ENCODE assay signal across 27 cellular contexts in the genomic region with DNA sequence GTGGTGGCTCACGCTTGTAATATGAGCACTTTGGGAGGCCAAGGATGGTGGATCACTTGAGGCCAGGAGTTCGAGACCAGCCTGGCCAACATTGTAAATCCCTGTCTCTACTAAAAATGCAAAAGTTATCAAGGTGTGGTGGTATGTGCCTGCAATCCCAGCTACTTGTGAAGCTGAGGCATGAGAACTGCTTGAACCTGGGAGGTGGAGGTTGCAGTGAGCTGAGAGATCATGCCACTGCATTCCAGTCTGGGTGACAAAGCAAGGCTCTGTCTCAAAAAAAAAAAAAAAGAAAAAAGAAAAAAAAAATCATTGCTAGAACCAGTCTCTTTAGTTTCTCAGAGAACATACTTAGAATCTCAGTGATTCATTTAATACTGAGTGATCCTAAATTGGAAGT.
DNase-seq lines count a peak whose midpoint lies in the region; ATAC-seq, FAIRE-seq and TF ChIP-seq lines count a peak whose summit lies in the region.
"Had no signal": no experiment of that assay in that cellular context is flagged by ENCODE, and none has a peak within 500 bp of the region (broad histone marks: within the 10 kb centered on the region; RNA-seq: fewer than 3 reads in every experiment).

No MANE protein-coding gene starts in this region.

- H3K27me3 ChIP-seq in astrocyte (ENCODE audit: insufficient read depth, low read length) (no peaks in the 10 kb centered on the region), keratinocyte (ENCODE audit: control insufficient read depth, extremely low read depth, insufficient read depth, low read length) (no peaks in the 10 kb centered on the region)

- H3K4me3 ChIP-seq in astrocyte (ENCODE audit: insufficient read depth, low read depth, low read length) (no peak overlapping the region), keratinocyte (ENCODE audit: control insufficient read depth in 2 of 3, extremely low read depth in 1 of 3, insufficient read depth in 2 of 3, low read depth in 1 of 3, low read length in 3 of 3) (no peak overlapping the region)
- H3K4me3 ChIP-seq: PC-9 had no signal

- H3K27me3 Mint-ChIP-seq in HFFc6 (ENCODE audit: insufficient read depth) (no peaks in the 10 kb centered on the region), astrocyte (ENCODE audit: low read depth, unreplicated experiment) (no peaks in the 10 kb centered on the region)
- H3K27me3 Mint-ChIP-seq: B cell had no signal

- dilution Hi-C loops in keratinocyte (cut with MboI; ENCODE audit: extremely low pct_ligation_motif_present, low sequenced_read_pairs): no loop called here

- no peaks in the 10 kb centered on the region for H3K4me1 ChIP-seq in astrocyte (ENCODE audit: insufficient read depth, low read length)
- no peaks in the 10 kb centered on the region for H3K4me1 ChIP-seq in keratinocyte (ENCODE audit: control insufficient read depth, extremely low read depth, insufficient read depth, low read length)
- H3K4me1 ChIP-seq: Caco-2 had no signal

- H3K27ac ChIP-seq in astrocyte (ENCODE audit: low read depth, low read length): no peak overlapping the region
- H3K27ac ChIP-seq in keratinocyte (ENCODE audit: control insufficient read depth, insufficient read depth, low read length): no peak overlapping the region
- H3K27ac ChIP-seq: C4-2B, PC-9 had no signal

- H3K79me2 ChIP-seq in astrocyte (ENCODE audit: insufficient read depth, low read length) (no peaks in the 10 kb centered on the region), keratinocyte (ENCODE audit: control insufficient read depth, insufficient read depth, low read length) (no peaks in the 10 kb centered on the region)

- H3K9me3 ChIP-seq in astrocyte (ENCODE audit: insufficient read depth, low read depth, low read length): no peaks in the 10 kb centered on the region
- no peaks in the 10 kb centered on the region for H3K9me3 ChIP-seq in keratinocyte (ENCODE audit: control insufficient read depth, low read depth, low read length)
- H3K9me3 ChIP-seq: Caco-2 had no signal

- peak overlapping the region; percentile 61 for H3K27ac Mint-ChIP-seq in HFFc6
- peak overlapping the region; percentile 81 for H3K27ac Mint-ChIP-seq in astrocyte (ENCODE audit: unreplicated experiment)
- H3K27ac Mint-ChIP-seq: B cell; CD8-positive, alpha-beta T cell had no signal

- FAIRE-seq in astrocyte (lab: Jason Lieb, UNC) (no peak), keratinocyte (lab: Jason Lieb, UNC) (no peak)
- FAIRE-seq: GM12892, GM19239, H54 had no signal

- no peak overlapping the region for H3K4me3 Mint-ChIP-seq in HFFc6
- H3K4me3 Mint-ChIP-seq in astrocyte (ENCODE audit: unreplicated experiment): no peak overlapping the region
- H3K4me3 Mint-ChIP-seq: B cell; CD8-positive, alpha-beta T cell had no signal

- H3K9ac ChIP-seq in astrocyte (ENCODE audit: low read length): no peak overlapping the region
- no peak overlapping the region for H3K9ac ChIP-seq in keratinocyte (ENCODE audit: control insufficient read depth, extremely low read depth, insufficient read depth, low read length)

- DNase-seq in HFFc6 (no peak), astrocyte (ENCODE audit: low read depth) (no peak), keratinocyte (ENCODE audit: low read depth, low spot score) (peak; percentile 33), renal cortical epithelial cell (ENCODE audit: low read depth) (peak; percentile 54), NCI-H2196 treated with DMSO at 0.1 percent for 48 hours (lab: John Stamatoyannopoulos, UW; ENCODE audit: unreplicated experiment) (no peak), hypothalamus (lab: John Stamatoyannopoulos, UW) (no peak), NCI-H1048 (lab: John Stamatoyannopoulos, UW) (no peak)
- DNase-seq: Caco-2; CD8-positive, alpha-beta T cell; EL; KG1; MM.1S; NCI-H1417; NCI-H1694 treated with DMSO at 0.1 percent for 48 hours; NCI-H2081 treated with DMSO at 0.1 percent for 48 hours; NCI-H2171; NCI-H345; NCI-H524; NCI-H774; PC-9 had no signal

- H3K36me3 Mint-ChIP-seq in HFFc6 (ENCODE audit: low read depth): 0 out of 2 replicates have a peak, but pooled peaks cover 7% of the 10 kb centered on the region
- H3K36me3 Mint-ChIP-seq in astrocyte (ENCODE audit: low read depth, unreplicated experiment): peaks cover 8% of the 10 kb centered on the region

- H3K9me3 Mint-ChIP-seq in HFFc6 (no peaks in the 10 kb centered on the region), astrocyte (ENCODE audit: unreplicated experiment) (peaks cover 4% of the 10 kb centered on the region)
- H3K9me3 Mint-ChIP-seq: CD8-positive, alpha-beta T cell had no signal

- no peaks in the 10 kb centered on the region for H3K36me3 ChIP-seq in astrocyte (ENCODE audit: insufficient read depth, low read length)
- H3K36me3 ChIP-seq in keratinocyte (ENCODE audit: control insufficient read depth in 2 of 2, extremely low read depth in 1 of 2, insufficient read depth in 2 of 2, low read length in 2 of 2): no peaks in the 10 kb centered on the region

- TF ChIP-seq CTCF in HFFc6 (IDR thresholded peaks at IDR 0.05) (no peak), astrocyte (IDR thresholded peaks at IDR 0.05; ENCODE audit: insufficient read depth, low read depth, low read length) (no peak), keratinocyte (optimal IDR thresholded peaks at IDR 0.05 in 1 of 3, IDR thresholded peaks at IDR 0.05 in 1 of 3, conservative IDR thresholded peaks at IDR 0.05 in 1 of 3; ENCODE audit: extremely low read depth in 1 of 3, insufficient read depth in 2 of 3, low read length in 3 of 3) (no peak)

- H2AFZ ChIP-seq in astrocyte (ENCODE audit: low read depth, low read length) (no peak overlapping the region), keratinocyte (ENCODE audit: control insufficient read depth, low read length) (no peak overlapping the region)
- H2AFZ ChIP-seq: PC-9 had no signal

- ATAC-seq in HG02759 (IDR thresholded peaks at IDR 0.05; ENCODE audit: unreplicated experiment): no peak
- ATAC-seq: CD8-positive, alpha-beta T cell; Right ventricle myocardium inferior had no signal

- H4K20me1 ChIP-seq in astrocyte (ENCODE audit: insufficient read depth, low read length): no peaks in the 10 kb centered on the region
- no peaks in the 10 kb centered on the region for H4K20me1 ChIP-seq in keratinocyte (ENCODE audit: control insufficient read depth, extremely low read depth, insufficient read depth, low read length)

- H3K9me1 ChIP-seq in keratinocyte (ENCODE audit: control insufficient read depth, extremely low read depth, insufficient read depth, low read length): no peaks in the 10 kb centered on the region

- H3K4me1 Mint-ChIP-seq in HFFc6 (ENCODE audit: low read depth) (peaks cover 29% of the 10 kb centered on the region), astrocyte (ENCODE audit: low read depth, unreplicated experiment) (peaks cover 24% of the 10 kb centered on the region)
- H3K4me1 Mint-ChIP-seq: B cell had no signal

- H3K4me2 ChIP-seq in astrocyte (ENCODE audit: low read length) (no peak overlapping the region), keratinocyte (ENCODE audit: control insufficient read depth, extremely low read depth, insufficient read depth, low read depth, low read length) (no peak overlapping the region)
- H3K4me2 ChIP-seq: PC-9 had no signal

Comparison
In these comparisons a context has a peak if more than half of its experiments do, and no peak if none do; other contexts are left out.
1. DNase-seq: peak in keratinocyte (single experiment) and renal cortical epithelial cell (single experiment); none in HFFc6 (single experiment), astrocyte (single experiment), NCI-H2196 treated with DMSO at 0.1 percent for 48 hours (single experiment), hypothalamus (0 of 51) and NCI-H1048 (single experiment).